18 cellular contexts compared by ENCODE assay signal in genomic region chr3:194549853-194550252, GRCh38.
DNase-seq lines count a peak whose midpoint lies in the region; ATAC-seq, FAIRE-seq and TF ChIP-seq lines count a peak whose summit lies in the region.
"Had no signal": no experiment of that assay in that cellular context is flagged by ENCODE, and none has a peak within 500 bp of the region (broad histone marks: within the 10 kb centered on the region; RNA-seq: fewer than 3 reads in every experiment).

No MANE protein-coding gene starts in this region.

- no peak overlapping the region for H2BK15ac ChIP-seq in mesenchymal stem cell (ENCODE audit: low read depth, poor library complexity, severe bottlenecking)

- H3K4me1 ChIP-seq in left ventricle myocardium inferior (peaks cover 44% of the 10 kb centered on the region), SJCRH30 (peaks cover 18% of the 10 kb centered on the region; the same call in 1 of the 2 replicates), mesenchymal stem cell (ENCODE audit: control insufficient read depth, insufficient read depth, low read depth, low read length) (peaks cover 3% of the 10 kb centered on the region), thyroid gland (peaks cover 17 to 36% of the 10 kb centered on the region in 2 donors), HepG2 (ENCODE audit: insufficient read depth, low read length) (peaks cover 29% of the 10 kb centered on the region)

- no peak for TF ChIP-seq POLR2A in thyroid gland (IDR thresholded peaks at IDR 0.05)
- TF ChIP-seq POLR2A in HepG2 (IDR thresholded peaks at IDR 0.05; ENCODE audit: insufficient read depth in 1 of 2, low read depth in 2 of 2, low read length in 2 of 2), result no peak

- H2AFZ ChIP-seq in mesenchymal stem cell (ENCODE audit: low read depth, low read length) (no peak overlapping the region), HepG2 (ENCODE audit: low read length) (no peak overlapping the region)

- no peaks in the 10 kb centered on the region for H4K20me1 ChIP-seq in HepG2 (ENCODE audit: insufficient read depth, low read length)

- no peak for FAIRE-seq in HepG2 (lab: Jason Lieb, UNC)
- FAIRE-seq: GM12878, GM18507, H54 had no signal

- H3K4me3 ChIP-seq in left ventricle myocardium inferior (no peak overlapping the region), SJCRH30 (no peak overlapping the region), mesenchymal stem cell (ENCODE audit: insufficient read depth in 1 of 2, low read depth in 1 of 2, low read length in 2 of 2) (no peak overlapping the region), thyroid gland (replicated peaks in 1 of 3) (no peak overlapping the region), HepG2 (replicated peaks in 1 of 3; ENCODE audit: insufficient read depth in 1 of 3, low read depth in 2 of 3, low read length in 3 of 3) (no peak overlapping the region)
- H3K4me3 ChIP-seq: GM12878, GM23248 had no signal

- no peaks in the 10 kb centered on the region for H3K79me1 ChIP-seq in mesenchymal stem cell (replicated peaks; ENCODE audit: low read length, poor library complexity, severe bottlenecking)

- no peak overlapping the region for H3K14ac ChIP-seq in mesenchymal stem cell (ENCODE audit: low read length in 2 of 2)

- no peak overlapping the region for H4K91ac ChIP-seq in mesenchymal stem cell (ENCODE audit: low read length)

- H4K8ac ChIP-seq in mesenchymal stem cell (ENCODE audit: low read length), result no peak overlapping the region

- TF ChIP-seq CTCF in left ventricle myocardium inferior (IDR thresholded peaks at IDR 0.05; ENCODE audit: borderline replicate concordance) (no peak), thyroid gland (IDR thresholded peaks at IDR 0.05) (no peak), HepG2 (CRISPR knock-in tag; IDR thresholded peaks at IDR 0.05) (no peak)

- no peaks in the 10 kb centered on the region for H3K79me2 ChIP-seq in HepG2 (ENCODE audit: insufficient read depth, low read length)

- H3K9ac ChIP-seq in mesenchymal stem cell (ENCODE audit: low read length), result no peak overlapping the region
- no peak overlapping the region for H3K9ac ChIP-seq in HepG2 (ENCODE audit: insufficient read depth, low read depth, low read length)
- H3K9ac ChIP-seq: GM23248 had no signal

- TF ChIP-seq EP300 in HepG2 (IDR thresholded peaks at IDR 0.05; ENCODE audit: low read depth in 2 of 2, low read length in 2 of 2), result no peak
- no peak for TF ChIP-seq EP300 in HepG2 (CRISPR knock-in tag; IDR thresholded peaks at IDR 0.05; ENCODE audit: borderline replicate concordance)

- in situ Hi-C loops in HepG2 (cut with HindIII; ENCODE audit: extremely low pct_ligation_motif_present, low pct_unique_long_range_greater_than_20kb), result no loop called here

- intact Hi-C loops in left ventricle myocardium inferior (cut with micrococcal nuclease) (no loop called here), Right ventricle myocardium inferior (cut with DNase I) (no loop called here), thyroid gland (cut with DNase I) (no loop called here), HepG2 (cut with micrococcal nuclease; ENCODE audit: unreplicated experiment) (no loop called here)

- H2BK120ac ChIP-seq in mesenchymal stem cell (ENCODE audit: low read depth, low read length), result no peak overlapping the region

- POLR2A ChIA-PET in HepG2 (lab: Yijun Ruan, JAX), result no interaction called here

- H3K36me3 ChIP-seq in left ventricle myocardium inferior, result no peaks in the 10 kb centered on the region
- H3K36me3 ChIP-seq in SJCRH30, result no peaks in the 10 kb centered on the region
- H3K36me3 ChIP-seq in mesenchymal stem cell (ENCODE audit: control insufficient read depth in 1 of 2, insufficient read depth in 2 of 2, low read depth in 1 of 2, low read length in 2 of 2), result no peaks in the 10 kb centered on the region
- H3K36me3 ChIP-seq in thyroid gland, result no peaks in the 10 kb centered on the region
- H3K36me3 ChIP-seq in HepG2 (replicated peaks in 1 of 2; ENCODE audit: control insufficient read depth in 1 of 2, insufficient read depth in 2 of 2, low read length in 2 of 2), result no peaks in the 10 kb centered on the region

- H3K27me3 ChIP-seq in left ventricle myocardium inferior (ENCODE audit: low read depth) (no peaks in the 10 kb centered on the region), SJCRH30 (no peaks in the 10 kb centered on the region), mesenchymal stem cell (ENCODE audit: control insufficient read depth in 1 of 2, insufficient read depth in 1 of 2, low read length in 2 of 2) (no peaks in the 10 kb centered on the region), thyroid gland (no peaks in the 10 kb centered on the region), HepG2 (ENCODE audit: control insufficient read depth in 1 of 2, insufficient read depth in 2 of 2, low read length in 2 of 2) (no peaks in the 10 kb centered on the region)

- no TSS peak for BruUV-seq in HepG2 (replicated peaks; lab: Mats Ljungman, UMichigan)

- CTCF ChIA-PET in HepG2 (lab: Yijun Ruan, JAX; ENCODE audit: low intra/inter-chr PET ratio, low total read pairs), result no interaction called here

- H3K23ac ChIP-seq in mesenchymal stem cell (ENCODE audit: low read length in 2 of 2), result no peak overlapping the region

- H3K27ac ChIP-seq in left ventricle myocardium inferior (replicated peaks), result peak overlapping the region; percentile 39
- H3K27ac ChIP-seq in SJCRH30, result peak overlapping the region; percentile 58; the same call in 1 of the 2 replicates
- no peak overlapping the region for H3K27ac ChIP-seq in mesenchymal stem cell (ENCODE audit: low read length, poor library complexity, severe bottlenecking)
- peak overlapping the region in 2 of 3 donors; percentile 70 to 78 for H3K27ac ChIP-seq in thyroid gland
- no peak overlapping the region for H3K27ac ChIP-seq in HepG2 (ENCODE audit: extremely low read length, insufficient read depth, low read length)
- H3K27ac ChIP-seq: GM23248 had no signal

- peak overlapping the region in 1 of 2 experiments; percentile 11 for H3K18ac ChIP-seq in mesenchymal stem cell (ENCODE audit: low read depth in 1 of 2, low read length in 2 of 2)

- peaks cover 7% of the 10 kb centered on the region for H3K9me3 ChIP-seq in left ventricle myocardium inferior (replicated peaks)
- no peaks in the 10 kb centered on the region; the same call in 1 of the 2 replicates for H3K9me3 ChIP-seq in SJCRH30 (replicated peaks)
- H3K9me3 ChIP-seq in mesenchymal stem cell (ENCODE audit: control insufficient read depth, low read length), result no peaks in the 10 kb centered on the region
- H3K9me3 ChIP-seq in thyroid gland, result no peaks in the 10 kb centered on the region
- no peaks in the 10 kb centered on the region for H3K9me3 ChIP-seq in HepG2 (ENCODE audit: low read length)

- no peak overlapping the region for H2BK5ac ChIP-seq in mesenchymal stem cell (ENCODE audit: low read depth, low read length, poor library complexity, severe bottlenecking)

- no peak overlapping the region for H2AK5ac ChIP-seq in mesenchymal stem cell (ENCODE audit: low read length, severe bottlenecking)

- no peak overlapping the region for H3K4me2 ChIP-seq in mesenchymal stem cell (ENCODE audit: low read length, poor library complexity, severe bottlenecking)
- no peak overlapping the region for H3K4me2 ChIP-seq in HepG2 (ENCODE audit: low read depth, low read length)

- H2BK12ac ChIP-seq in mesenchymal stem cell (ENCODE audit: low read length in 2 of 2), result peak overlapping the region in 1 of 2 experiments; percentile 42

- ATAC-seq in Right ventricle myocardium inferior (no peak), HG03039 (IDR thresholded peaks at IDR 0.05; ENCODE audit: unreplicated experiment) (no peak), HepG2 (no peak)
- ATAC-seq: GM12878, HCT116 had no signal

- H3K4ac ChIP-seq in mesenchymal stem cell (ENCODE audit: low read depth in 1 of 2, low read length in 2 of 2), result peak overlapping the region; percentile 39 to 67

- DNase-seq in left ventricle myocardium inferior (no peak), Right ventricle myocardium inferior (ENCODE audit: missing footprints) (no peak), SJCRH30 (no peak), mesenchymal stem cell (no peak), thyroid gland (no peak), CD1c-positive myeloid dendritic cell (ENCODE audit: extremely low spot score) (no peak), HepG2 (ENCODE audit: low spot score) (no peak)
- DNase-seq: 8988T; AML-193; C1 segment of cervical spinal cord; CD4-positive, alpha-beta memory T cell; DMS79; GM23248 had no signal

- no peak for TF ChIP-seq RAD21 in HepG2 (CRISPR knock-in tag; IDR thresholded peaks at IDR 0.05)

- WGBS in mesenchymal stem cell, result 91% methylated on average over 9 of the region's 9 CpGs
- WGBS in thyroid gland, 2 donors, result 93 to 95% methylated on average over 9 of the region's 9 CpGs
- 76% methylated on average over 9 of the region's 9 CpGs for WGBS in HepG2 (ENCODE audit: low lambda C conversion rate)

TF ChIP-seq in HepG2, 621 proteins besides CTCF, POLR2A, EP300 and RAD21:
- no peak for TF ChIP-seq ZFAT (CRISPR knock-in tag; conservative IDR thresholded peaks at IDR 0.05)
- TF ChIP-seq FOXK1 (CRISPR knock-in tag; IDR thresholded peaks at IDR 0.05; ENCODE audit: borderline replicate concordance, low read depth), result no peak
- no peak for TF ChIP-seq THAP7 (CRISPR knock-in tag; IDR thresholded peaks at IDR 0.05)
- no peak for TF ChIP-seq MEIS2 (CRISPR knock-in tag; IDR thresholded peaks at IDR 0.05)
- no peak for TF ChIP-seq RFXAP (CRISPR knock-in tag; IDR thresholded peaks at IDR 0.05; ENCODE audit: borderline replicate concordance)
- TF ChIP-seq ZNF549 (CRISPR knock-in tag; IDR thresholded peaks at IDR 0.05), result no peak
- no peak for TF ChIP-seq MAFG (CRISPR knock-in tag; IDR thresholded peaks at IDR 0.05)
- TF ChIP-seq IRF2 (CRISPR knock-in tag; IDR thresholded peaks at IDR 0.05), result no peak
- no peak for TF ChIP-seq ZNF660 (CRISPR knock-in tag; IDR thresholded peaks at IDR 0.05; ENCODE audit: borderline replicate concordance, low read depth)
- no peak for TF ChIP-seq ERF (CRISPR knock-in tag; IDR thresholded peaks at IDR 0.05)
- no peak for TF ChIP-seq ADNP (CRISPR knock-in tag; IDR thresholded peaks at IDR 0.05)
TF ChIP-seq in HepG2: peak in this region for 0.

Comparison
In these comparisons a context has a peak if more than half of its experiments do, and no peak if none do; other contexts are left out.
1. H3K27ac ChIP-seq: peak in left ventricle myocardium inferior (single experiment), SJCRH30 (single experiment) and thyroid gland (2 of 3); none in mesenchymal stem cell (single experiment) and HepG2 (single experiment).